In the genomic region with DNA sequence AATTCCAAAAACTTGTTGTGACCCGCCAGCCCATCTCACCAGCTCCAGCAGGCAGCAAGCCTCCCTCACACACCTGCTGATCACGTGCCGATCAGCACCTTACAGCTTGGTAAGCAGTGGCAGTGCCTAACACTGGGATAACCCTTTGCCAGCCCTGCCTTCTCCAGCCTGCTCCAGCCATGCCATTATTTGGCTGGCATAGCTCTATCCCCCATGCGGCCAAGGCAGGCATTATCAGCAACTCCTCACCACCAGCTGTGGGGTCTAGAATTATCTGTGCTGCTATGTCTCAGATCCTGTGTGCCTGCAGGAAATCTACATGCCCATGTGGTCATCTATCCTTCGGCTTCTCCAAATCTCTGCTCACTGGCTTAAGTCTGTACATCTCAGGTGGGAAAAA, we compare ENCODE assay signal across 18 cellular contexts.
A peak's percentile ranks its signal among the peaks of the same experiment; 100 is the strongest.
DNase-seq lines count a peak whose midpoint lies in the region; ATAC-seq, FAIRE-seq and TF ChIP-seq lines count a peak whose summit lies in the region.
"Had no signal": no experiment of that assay in that cellular context is flagged by ENCODE, and none has a peak within 500 bp of the region (broad histone marks: within the 10 kb centered on the region; RNA-seq: fewer than 3 reads in every experiment).

No MANE protein-coding gene starts in this region.

- H3K4me2 ChIP-seq in keratinocyte (ENCODE audit: control insufficient read depth, extremely low read depth, insufficient read depth, low read depth, low read length): no peak overlapping the region

- H3K4me3 ChIP-seq in RWPE2 (ENCODE audit: severe bottlenecking): no peak overlapping the region
- no peak overlapping the region for H3K4me3 ChIP-seq in keratinocyte (ENCODE audit: control insufficient read depth in 2 of 3, extremely low read depth in 1 of 3, insufficient read depth in 2 of 3, low read depth in 1 of 3, low read length in 3 of 3)
- H3K4me3 ChIP-seq: HAP-1 had no signal

- no peaks in the 10 kb centered on the region for H4K20me1 ChIP-seq in keratinocyte (ENCODE audit: control insufficient read depth, extremely low read depth, insufficient read depth, low read length)

- H3K9me3 ChIP-seq in RWPE2 (ENCODE audit: severe bottlenecking) (no peaks in the 10 kb centered on the region), keratinocyte (ENCODE audit: control insufficient read depth, low read depth, low read length) (no peaks in the 10 kb centered on the region)
- H3K9me3 ChIP-seq: BE2C, Caco-2, HAP-1 had no signal

- H3K4me1 ChIP-seq in RWPE2 (ENCODE audit: insufficient read depth, poor library complexity, severe bottlenecking) (no peaks in the 10 kb centered on the region), keratinocyte (ENCODE audit: control insufficient read depth, extremely low read depth, insufficient read depth, low read length) (no peaks in the 10 kb centered on the region)
- H3K4me1 ChIP-seq: BE2C, Caco-2, HAP-1 had no signal

- H3K9me1 ChIP-seq in keratinocyte (ENCODE audit: control insufficient read depth, extremely low read depth, insufficient read depth, low read length): no peaks in the 10 kb centered on the region

- no peak overlapping the region for H3K27ac ChIP-seq in RWPE2 (ENCODE audit: poor library complexity, severe bottlenecking)
- H3K27ac ChIP-seq in keratinocyte (ENCODE audit: control insufficient read depth, insufficient read depth, low read length): no peak overlapping the region
- H3K27ac ChIP-seq: 22Rv1, RWPE1 had no signal

- ATAC-seq in RWPE2 (ENCODE audit: low read depth): peak; percentile 57
- no peak for ATAC-seq in HG02981 (IDR thresholded peaks at IDR 0.05; ENCODE audit: unreplicated experiment)

- FAIRE-seq in keratinocyte (lab: Jason Lieb, UNC): no peak

- TF ChIP-seq CTCF in RWPE2 (IDR thresholded peaks at IDR 0.05; ENCODE audit: poor library complexity, severe bottlenecking): no peak
- TF ChIP-seq CTCF in keratinocyte (optimal IDR thresholded peaks at IDR 0.05 in 1 of 3, IDR thresholded peaks at IDR 0.05 in 1 of 3, conservative IDR thresholded peaks at IDR 0.05 in 1 of 3; ENCODE audit: extremely low read depth in 1 of 3, insufficient read depth in 2 of 3, low read length in 3 of 3): peak in 2 of 3 experiments; percentile 19 to 28

- no peak overlapping the region for H3K9ac ChIP-seq in keratinocyte (ENCODE audit: control insufficient read depth, extremely low read depth, insufficient read depth, low read length)

- H3K27me3 ChIP-seq in RWPE2 (ENCODE audit: insufficient read depth, poor library complexity, severe bottlenecking) (no peaks in the 10 kb centered on the region), keratinocyte (ENCODE audit: control insufficient read depth, extremely low read depth, insufficient read depth, low read length) (peaks cover 3% of the 10 kb centered on the region)
- H3K27me3 ChIP-seq: BE2C had no signal

- DNase-seq in DMS 273 (lab: John Stamatoyannopoulos, UW; ENCODE audit: unreplicated experiment): peak; percentile 35
- DNase-seq in DMS 273 treated with DMSO at 0.1 percent for 48 hours (lab: John Stamatoyannopoulos, UW): no peak
- peak; percentile 97 for DNase-seq in NCI-H1105 (lab: John Stamatoyannopoulos, UW)
- no peak for DNase-seq in RWPE2 (ENCODE audit: low spot score)
- DNase-seq in keratinocyte (ENCODE audit: low read depth, low spot score): no peak
- no peak for DNase-seq in ACHN
- DNase-seq in KBM-7: no peak
- DNase-seq: BE2C; Caco-2; CD4-positive, alpha-beta T cell; NCI-H1092 treated with DMSO at 0.1 percent for 48 hours; NCI-H1694; NCI-H345; NK-92 treated with Interleukin-12 subunit alpha and Interleukin-12 subunit beta, amount 100 ng/mL, for 24 hours had no signal

- H3K79me2 ChIP-seq in keratinocyte (ENCODE audit: control insufficient read depth, insufficient read depth, low read length): no peaks in the 10 kb centered on the region

- no peak overlapping the region for H2AFZ ChIP-seq in keratinocyte (ENCODE audit: control insufficient read depth, low read length)

- in situ Hi-C loops in ACHN (cut with HindIII; ENCODE audit: low pct_ligation_motif_present, low pct_unique_long_range_greater_than_20kb, low sequenced_read_pairs): no loop called here
- in situ Hi-C loops in KBM-7 (cut with MboI; ENCODE audit: low pct_unique_long_range_greater_than_20kb, low sequenced_read_pairs): no loop called here

- H3K36me3 ChIP-seq in RWPE2 (ENCODE audit: low read depth): no peaks in the 10 kb centered on the region
- no peaks in the 10 kb centered on the region for H3K36me3 ChIP-seq in keratinocyte (ENCODE audit: control insufficient read depth in 2 of 2, extremely low read depth in 1 of 2, insufficient read depth in 2 of 2, low read length in 2 of 2)
- H3K36me3 ChIP-seq: BE2C, HAP-1 had no signal

- dilution Hi-C loops in keratinocyte (cut with MboI; ENCODE audit: extremely low pct_ligation_motif_present, low sequenced_read_pairs): no loop called here

Comparison
In these comparisons a context has a peak if more than half of its experiments do, and no peak if none do; other contexts are left out.
1. DNase-seq: peak in DMS 273 (single experiment) and NCI-H1105 (single experiment); none in DMS 273 treated with DMSO at 0.1 percent for 48 hours (single experiment), RWPE2 (single experiment), keratinocyte (single experiment), ACHN (single experiment) and KBM-7 (single experiment).